Comparison of ENCODE assay signal across 20 cellular contexts in the genomic region with DNA sequence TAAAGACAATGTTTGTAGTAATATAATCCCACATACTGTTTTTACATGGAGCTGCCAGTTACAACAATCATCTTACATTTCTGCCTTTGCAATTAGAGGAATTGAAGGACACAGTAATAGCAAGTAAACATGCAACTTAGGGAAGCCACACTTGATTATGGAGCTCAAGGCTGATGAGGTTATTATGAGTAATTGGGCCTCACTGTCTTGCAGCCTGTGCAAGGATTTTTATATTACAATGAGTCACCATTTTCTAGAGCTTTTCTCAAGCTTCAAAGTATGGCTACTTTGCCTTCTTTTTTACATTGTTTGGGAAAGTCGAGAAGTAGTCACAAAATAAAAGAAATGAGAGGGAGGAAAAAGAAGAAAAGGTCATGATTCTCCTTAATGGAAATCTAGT.
DNase-seq lines count a peak whose midpoint lies in the region; TF ChIP-seq lines count a peak whose summit lies in the region.
"Had no signal": no experiment of that assay in that cellular context is flagged by ENCODE, and none has a peak within 500 bp of the region (broad histone marks: within the 10 kb centered on the region; RNA-seq: fewer than 3 reads in every experiment).

No MANE protein-coding gene starts in this region.

- H3K4me3 ChIP-seq in osteoblast (ENCODE audit: insufficient read depth, low read length) = no peak overlapping the region
- H3K4me3 ChIP-seq in colonic mucosa = no peak overlapping the region
- H3K4me3 ChIP-seq: body of pancreas, PC-9, skin epidermis had no signal

- H3K27ac ChIP-seq in epithelial cell of prostate (peak overlapping the region; percentile 32), osteoblast (ENCODE audit: low read depth, low read length) (peak overlapping the region; percentile 72), colonic mucosa (no peak overlapping the region)
- H3K27ac ChIP-seq: body of pancreas, PC-9, skin epidermis, VCaP had no signal

- no peak for TF ChIP-seq CTCF in osteoblast (IDR thresholded peaks at IDR 0.05; ENCODE audit: extremely low read depth, low read depth, low read length)
- no peak for TF ChIP-seq CTCF in colonic mucosa (IDR thresholded peaks at IDR 0.05)

- no peaks in the 10 kb centered on the region for H4K20me1 ChIP-seq in osteoblast (ENCODE audit: insufficient read depth, low read length)

- peak overlapping the region; percentile 60 for H2AFZ ChIP-seq in osteoblast (ENCODE audit: low read length)
- H2AFZ ChIP-seq: PC-9 had no signal

- H3K27me3 ChIP-seq in osteoblast (ENCODE audit: insufficient read depth, low read length) (no peaks in the 10 kb centered on the region), colonic mucosa (no peaks in the 10 kb centered on the region)
- H3K27me3 ChIP-seq: body of pancreas had no signal

- peak; percentile 60 for DNase-seq in GM03348 (ENCODE audit: low spot score)
- DNase-seq in RKO (ENCODE audit: low spot score) = peak; percentile 84
- peak; percentile 65 for DNase-seq in epithelial cell of prostate (ENCODE audit: low read depth, low spot score)
- peak; percentile 25 for DNase-seq in osteoblast (ENCODE audit: insufficient read length, low spot score, missing footprints)
- no peak for DNase-seq in colonic mucosa
- DNase-seq in NCI-H345 treated with DMSO at 0.1 percent for 48 hours (lab: John Stamatoyannopoulos, UW; ENCODE audit: unreplicated experiment) = no peak
- DNase-seq in Kasumi-1 (lab: John Stamatoyannopoulos, UW) = no peak
- no peak for DNase-seq in OCI-M2 (lab: John Stamatoyannopoulos, UW; ENCODE audit: unreplicated experiment)
- DNase-seq: activated CD8-positive, alpha-beta memory T cell treated with anti-CD3 and anti-CD28 coated beads for 24 hours; activated naive CD4-positive, alpha-beta T cell; body of pancreas; CD4-positive, CD25-positive, alpha-beta regulatory T cell; DND-41; kidney; NCI-H2081; NCI-H526 treated with DMSO at 0.1 percent for 48 hours; nucleus accumbens had no signal

- no peaks in the 10 kb centered on the region for H3K36me3 ChIP-seq in osteoblast (ENCODE audit: insufficient read depth, low read length)
- H3K36me3 ChIP-seq in colonic mucosa = no peaks in the 10 kb centered on the region

- H3K4me2 ChIP-seq in osteoblast (ENCODE audit: insufficient read depth, low read length) = peak overlapping the region; percentile 22
- H3K4me2 ChIP-seq: PC-9 had no signal

- H3K4me1 ChIP-seq in osteoblast (ENCODE audit: insufficient read depth, low read length) (peaks cover 35% of the 10 kb centered on the region), colonic mucosa (no peaks in the 10 kb centered on the region)

- intact Hi-C loops in colonic mucosa (cut with DNase I) = no loop called here

- no peak overlapping the region for H3K9ac ChIP-seq in colonic mucosa (ENCODE audit: low read depth in 2 of 2, low read length in 2 of 2)

- H3K79me2 ChIP-seq in osteoblast (ENCODE audit: insufficient read depth, low read length) = no peaks in the 10 kb centered on the region

- H3K9me3 ChIP-seq in osteoblast (ENCODE audit: low read depth, low read length) (no peaks in the 10 kb centered on the region), colonic mucosa (no peaks in the 10 kb centered on the region)
- H3K9me3 ChIP-seq: body of pancreas had no signal

Comparison
In these comparisons a context has a peak if more than half of its experiments do, and no peak if none do; other contexts are left out.
1. DNase-seq: peak in GM03348 (single experiment), RKO (single experiment), epithelial cell of prostate (single experiment) and osteoblast (single experiment); none in colonic mucosa (single experiment), NCI-H345 treated with DMSO at 0.1 percent for 48 hours (single experiment), Kasumi-1 (0 of 2) and OCI-M2 (single experiment).